1 cellular context compared by ENCODE assay signal in the genomic region with DNA sequence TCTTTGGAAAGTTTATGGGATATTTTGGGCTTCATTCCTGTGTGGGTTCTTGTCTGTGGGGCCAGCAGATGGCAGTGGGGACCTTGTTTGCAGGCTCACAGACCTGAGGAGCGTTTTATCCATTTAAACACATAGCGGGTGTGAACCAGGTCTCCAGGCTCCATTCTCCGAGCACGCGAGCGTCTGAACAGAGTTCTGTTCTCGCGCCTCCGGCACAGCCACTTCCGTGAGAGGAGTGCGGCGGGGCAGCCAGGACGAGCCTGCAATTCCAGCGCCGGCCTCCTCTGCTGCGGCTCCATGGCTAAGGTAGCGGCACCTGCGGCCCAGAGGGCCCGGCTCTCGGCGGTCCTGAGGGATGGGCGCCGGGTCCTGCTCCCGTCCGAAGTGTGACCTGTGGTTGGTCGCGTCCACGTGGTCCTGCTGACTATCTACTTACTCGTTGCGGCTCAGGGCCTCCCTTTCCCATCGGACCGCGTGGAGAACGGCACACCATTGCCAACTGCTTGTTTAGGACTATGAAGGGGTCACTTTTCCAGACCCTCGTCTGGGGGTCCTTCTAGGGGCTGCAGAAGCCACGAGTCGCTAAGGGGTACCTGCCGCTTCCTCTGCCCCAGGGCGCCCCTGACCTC.
TF ChIP-seq lines count a peak whose summit lies in the region.

No MANE protein-coding gene starts in this region.

TF ChIP-seq in WTC11, 78 proteins besides CTCF, POLR2A, EP300 and RAD21 (continued from another document):
- TF ChIP-seq, protein P1, sequence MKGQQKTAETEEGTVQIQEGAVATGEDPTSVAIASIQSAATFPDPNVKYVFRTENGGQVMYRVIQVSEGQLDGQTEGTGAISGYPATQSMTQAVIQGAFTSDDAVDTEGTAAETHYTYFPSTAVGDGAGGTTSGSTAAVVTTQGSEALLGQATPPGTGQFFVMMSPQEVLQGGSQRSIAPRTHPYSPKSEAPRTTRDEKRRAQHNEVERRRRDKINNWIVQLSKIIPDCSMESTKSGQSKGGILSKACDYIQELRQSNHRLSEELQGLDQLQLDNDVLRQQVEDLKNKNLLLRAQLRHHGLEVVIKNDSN (CRISPR knock-in tag; IDR thresholded peaks at IDR 0.05): 0 out of 2 replicates have a peak, but pooled peaks have one; percentile 42
- TF ChIP-seq, protein P2, sequence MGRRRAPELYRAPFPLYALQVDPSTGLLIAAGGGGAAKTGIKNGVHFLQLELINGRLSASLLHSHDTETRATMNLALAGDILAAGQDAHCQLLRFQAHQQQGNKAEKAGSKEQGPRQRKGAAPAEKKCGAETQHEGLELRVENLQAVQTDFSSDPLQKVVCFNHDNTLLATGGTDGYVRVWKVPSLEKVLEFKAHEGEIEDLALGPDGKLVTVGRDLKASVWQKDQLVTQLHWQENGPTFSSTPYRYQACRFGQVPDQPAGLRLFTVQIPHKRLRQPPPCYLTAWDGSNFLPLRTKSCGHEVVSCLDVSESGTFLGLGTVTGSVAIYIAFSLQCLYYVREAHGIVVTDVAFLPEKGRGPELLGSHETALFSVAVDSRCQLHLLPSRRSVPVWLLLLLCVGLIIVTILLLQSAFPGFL (CRISPR knock-in tag; IDR thresholded peaks at IDR 0.05; ENCODE audit: borderline replicate concordance): no peak
TF ChIP-seq in WTC11: peak in this region for 3.
